8 cellular contexts compared by ENCODE assay signal in genomic region chr10:35642023-35642792, GRCh38. TPM values are rescaled to one million over a fixed set of nuclear protein-coding genes. Genes with fewer than 3 reads are reported as not detected.
DNase-seq lines count a peak whose midpoint lies in the region; ATAC-seq, FAIRE-seq and TF ChIP-seq lines count a peak whose summit lies in the region.

TSS of gene FZD8 (minus strand) at chr10:35642296. CDS start at chr10:35641429, 867 bp downstream.

- H3K9me1 ChIP-seq in K562 (ENCODE audit: control insufficient read depth, insufficient read depth, low read length): no peaks in the 10 kb centered on the region

- H3K4me3 ChIP-seq in GM12875 (ENCODE audit: low read depth, low read length): peak within 1 kb of the TSS; percentile 61
- peak within 1 kb of the TSS; percentile 64 for H3K4me3 ChIP-seq in K562
- peak within 1 kb of the TSS; percentile 76 for H3K4me3 ChIP-seq in retinal pigment epithelial cell (ENCODE audit: low read length)
- H3K4me3 ChIP-seq in Karpas-422 (ENCODE audit: low read length): no peak within 1 kb of the TSS

- H2AFZ ChIP-seq in K562 (ENCODE audit: low read depth, low read length): peak within 1 kb of the TSS; percentile 89
- no peak within 1 kb of the TSS for H2AFZ ChIP-seq in Karpas-422 (ENCODE audit: low read length)

- WGBS in K562 (ENCODE audit: insufficient coverage, low coverage, missing lambda C conversion rate): under 1% methylated on average over 41 of the region's 82 CpGs

- intact Hi-C loops in K562 (cut with micrococcal nuclease): loop anchor here (10.0 kb wide), 1 partner anchor 113 kb away; no protein-coding TSS in a partner anchor

- peak; percentile 95 for ATAC-seq in HG02623 (IDR thresholded peaks at IDR 0.05; ENCODE audit: unreplicated experiment)
- ATAC-seq in K562: peak; percentile 97

- TF ChIP-seq POLR2A in K562 (conservative IDR thresholded peaks at IDR 0.05): peak; percentile 62

- H3K9me3 ChIP-seq in K562 (replicated peaks; ENCODE audit: control insufficient read depth, insufficient read depth, low read depth, low read length): no peaks in the 10 kb centered on the region
- no peaks in the 10 kb centered on the region for H3K9me3 ChIP-seq in Karpas-422 (ENCODE audit: low read length)

- no peak within 1 kb of the TSS for H3K27ac ChIP-seq in K562 (ENCODE audit: extremely low read depth, low read depth, low read length)
- no peak within 1 kb of the TSS for H3K27ac ChIP-seq in Karpas-422 (ENCODE audit: low read length)

- DNase-seq in NCI-H1092 treated with DMSO at 0.1 percent for 48 hours (lab: John Stamatoyannopoulos, UW) (peak; percentile 78), T-helper 22 cell (ENCODE audit: low read depth) (peak; percentile 42), K562 (ENCODE audit: extremely low read depth in 1 of 4, low spot score in 3 of 4) (peak; percentile 92 to 93 (median 92)), hypothalamus (lab: John Stamatoyannopoulos, UW) (peak; percentile 12 to 92 (median 80)), retinal pigment epithelial cell (ENCODE audit: low read depth) (no peak), Karpas-422 (no peak)

- no TSS peak for BruUV-seq in K562 (replicated peaks; lab: Mats Ljungman, UMichigan)

- TF ChIP-seq CTCF in GM12875 (IDR thresholded peaks at IDR 0.05; ENCODE audit: borderline replicate concordance, insufficient read depth, low read depth, low read length) (no peak), K562 (IDR thresholded peaks at IDR 0.05 in 2 of 3, conservative IDR thresholded peaks at IDR 0.05 in 1 of 3; ENCODE audit: insufficient read depth in 2 of 3, low read depth in 1 of 3, low read length in 3 of 3) (peak in 2 of 3 experiments; percentile 17 to 18; a peak in 1 of 6 replicates), retinal pigment epithelial cell (conservative IDR thresholded peaks at IDR 0.05; ENCODE audit: low read depth, low read length) (peak; percentile 36)

- POLR2A ChIA-PET in K562 (lab: Yijun Ruan, JAX): no interaction called here

- H3K9me2 ChIP-seq in Karpas-422 (replicated peaks; ENCODE audit: insufficient read depth, low read length): no peaks in the 10 kb centered on the region

- FAIRE-seq in K562 (lab: Jason Lieb, UNC): peak; percentile 90

- no peak for TF ChIP-seq RAD21 in K562 (CRISPR knock-in tag; conservative IDR thresholded peaks at IDR 0.05 in 1 of 2, IDR thresholded peaks at IDR 0.05 in 1 of 2)

- H3K79me2 ChIP-seq in K562 (ENCODE audit: control insufficient read depth, insufficient read depth, low read length): no peaks in the 10 kb centered on the region
- H3K79me2 ChIP-seq in Karpas-422 (ENCODE audit: low read length): no peaks in the 10 kb centered on the region

- H3K9ac ChIP-seq in K562 (ENCODE audit: insufficient read depth in 1 of 2, low read depth in 2 of 2, low read length in 2 of 2) (peak within 1 kb of the TSS; percentile 34 to 91; a peak in 3 of 4 replicates), Karpas-422 (ENCODE audit: low read length) (no peak within 1 kb of the TSS)

- CTCF ChIA-PET in K562 (lab: Yijun Ruan, JAX; ENCODE audit: low intra/inter-chr PET ratio): interaction anchor here (0.6 kb wide), 1 partner anchor 193 kb away, joined by 3 read pairs; no protein-coding TSS in a partner anchor

- TF ChIP-seq EP300 in K562 (IDR thresholded peaks at IDR 0.05; ENCODE audit: low read length): no peak

- in situ Hi-C loops in K562 (cut with MboI): loop anchor here (25.0 kb wide), 1 partner anchor 1245 kb away; no protein-coding TSS in a partner anchor

- H4K20me1 ChIP-seq in K562 (replicated peaks; ENCODE audit: control insufficient read depth, insufficient read depth, low read length) (no peaks in the 10 kb centered on the region), Karpas-422 (ENCODE audit: insufficient read depth, low read depth, low read length) (no peaks in the 10 kb centered on the region)

- no peaks in the 10 kb centered on the region for H3K36me3 ChIP-seq in K562 (ENCODE audit: control insufficient read depth, insufficient read depth, low read length)
- no peaks in the 10 kb centered on the region for H3K36me3 ChIP-seq in Karpas-422 (ENCODE audit: insufficient read depth, low read length)

- H3K4me1 ChIP-seq in K562 (replicated peaks in 1 of 2; ENCODE audit: control insufficient read depth in 2 of 2, insufficient read depth in 2 of 2, low read length in 2 of 2) (peaks cover 6 to 40% of the 10 kb centered on the region in 2 experiments; a peak in 3 of 5 replicates), Karpas-422 (ENCODE audit: low read length) (no peaks in the 10 kb centered on the region)

- H3K27me3 ChIP-seq in K562 (ENCODE audit: control insufficient read depth in 2 of 2, insufficient read depth in 2 of 2, low read length in 2 of 2): peaks cover 7 to 20% of the 10 kb centered on the region in 2 experiments; a peak in 4 of 5 replicates
- no peaks in the 10 kb centered on the region for H3K27me3 ChIP-seq in Karpas-422 (ENCODE audit: low read length)

- H3K4me2 ChIP-seq in K562 (ENCODE audit: insufficient read depth, low read length) (peak within 1 kb of the TSS; percentile 74), Karpas-422 (ENCODE audit: low read depth, low read length, poor library complexity, severe bottlenecking) (no peak within 1 kb of the TSS)

TF ChIP-seq in K562, 482 proteins besides CTCF, POLR2A, EP300 and RAD21 (continues in another document):
- TF ChIP-seq ATF4 (CRISPR knock-in tag; IDR thresholded peaks at IDR 0.05) (no peak), E2F6 (IDR thresholded peaks at IDR 0.05; ENCODE audit: borderline replicate concordance in 1 of 2, extremely low read depth in 1 of 2, insufficient read depth in 1 of 2, insufficient read length in 1 of 2, low read depth in 1 of 2, low read length in 1 of 2, poor library complexity in 1 of 2, severe bottlenecking in 1 of 2) (peak in 1 of 2 experiments; percentile 73), RBFOX2 (IDR thresholded peaks at IDR 0.05; ENCODE audit: low read depth, low read length) (peak; percentile 80), CHD2 (IDR thresholded peaks at IDR 0.05; ENCODE audit: low read depth, low read length) (no peak), SMAD4 (CRISPR knock-in tag; conservative IDR thresholded peaks at IDR 0.05) (peak; percentile 59; the same call in 1 of the 2 replicates), SP1 (CRISPR knock-in tag; IDR thresholded peaks at IDR 0.05) (0 out of 2 replicates have a peak, but pooled peaks have one; percentile 46), L3MBTL2 (IDR thresholded peaks at IDR 0.05) (peak; percentile 63), PPARD (CRISPR knock-in tag; IDR thresholded peaks at IDR 0.05) (no peak), IFI16 (CRISPR knock-in tag; IDR thresholded peaks at IDR 0.05) (no peak), PRPF4 (IDR thresholded peaks at IDR 0.05; ENCODE audit: insufficient read depth, low read depth, low read length, poor library complexity, severe bottlenecking) (no peak), MAFF (IDR thresholded peaks at IDR 0.05; ENCODE audit: low read length) (no peak), VEZF1 (CRISPR knock-in tag; IDR thresholded peaks at IDR 0.05) (no peak; the same call in 1 of the 2 replicates), LCOR (CRISPR knock-in tag; IDR thresholded peaks at IDR 0.05) (no peak; the same call in 1 of the 2 replicates), CXXC5 (CRISPR knock-in tag; IDR thresholded peaks at IDR 0.05) (peak; percentile 77)

RNA-seq across cellular contexts. Expression of gene FZD8, which starts in this region (rescaled TPM):
- 0.51 and 1.3 TPM in 2 replicates for total RNA-seq in K562 (2011; cell fraction: chromatin; rRNA removed; ENCODE audit: low replicate concordance)
- total RNA-seq in K562 (2011; cell fraction: nucleolus; rRNA removed): 2.8 and 2.9 TPM in 2 replicates
- 0.69 and 1.0 TPM in 2 replicates for total RNA-seq in K562 (2011; cell fraction: nucleoplasm; rRNA removed)
- 0.64 and 0.94 TPM in 2 replicates for total RNA-seq in K562 (2014; rRNA removed)
- total RNA-seq in K562 (2014; rRNA removed; fragmentation: Illumina TruSeq; extraction: Trizol): 0.13 and 0.18 TPM in 2 replicates
- total RNA-seq in K562 (2015; rRNA removed; fragmentation: Illumina TruSeq; extraction: Trizol): 0.29 and 0.30 TPM in 2 replicates
- total RNA-seq in K562 (2021): 1.2 and 1.4 TPM in 2 replicates
- 0.11 and 0.18 TPM in 2 replicates for polyA plus RNA-seq in K562 (2011; rRNA removed)
- polyA plus RNA-seq in K562 (2011; cell fraction: cytosol; rRNA removed): 0.16 and 0.34 TPM in 2 replicates
- 0.42 and 0.57 TPM in 2 replicates for polyA plus RNA-seq in K562 (2011; cell fraction: nucleus; rRNA removed)
- polyA plus RNA-seq in K562 (2012): 0.57 and 0.58 TPM in 2 replicates
- polyA plus RNA-seq in K562 (2014; fragmentation: Illumina TruSeq; extraction: Trizol): 0.13 and 0.24 TPM in 2 replicates
- polyA plus RNA-seq in K562 (2014; fragmentation: Nextera tagmentation; extraction: Ambion mirVana): under 1 TPM in 1 of 2 experiments, not detected in 1; 0.03 TPM
- polyA plus RNA-seq in K562 (2014; rRNA removed): 0.13 and 0.43 TPM in 2 replicates
- 0.21 and 0.25 TPM in 2 replicates for polyA minus RNA-seq in K562 (2011; rRNA and poly(A)+ RNA removed)
- 0.48 and 0.64 TPM in 2 replicates for polyA minus RNA-seq in K562 (2011; cell fraction: cytosol; rRNA and poly(A)+ RNA removed)
- 1.2 and 2.0 TPM in 2 replicates for polyA minus RNA-seq in K562 (2011; cell fraction: nucleus; rRNA and poly(A)+ RNA removed)
- total RNA-seq in Karpas-422 (2014; rRNA removed; shearing (Covaris generic); ENCODE audit: low replicate concordance): 0.52 TPM in 1 of 2 replicates, not detected in the other

Comparison
In these comparisons a context has a peak if more than half of its experiments do, and no peak if none do; other contexts are left out.
1. DNase-seq: peak in NCI-H1092 treated with DMSO at 0.1 percent for 48 hours (single experiment), T-helper 22 cell (single experiment), K562 (4 of 4) and hypothalamus (51 of 51); none in retinal pigment epithelial cell (single experiment) and Karpas-422 (single experiment).